32 cellular contexts compared by ENCODE assay signal in genomic region chr2:204292439-204292838, GRCh38.
"Had no signal": no experiment of that assay in that cellular context is flagged by ENCODE, and none has a peak within 500 bp of the region (broad histone marks: within the 10 kb centered on the region; RNA-seq: fewer than 3 reads in every experiment).

No MANE protein-coding gene starts in this region.

- H3K9me3 ChIP-seq: adrenal gland, body of pancreas, esophagus muscularis mucosa, gastrocnemius medialis, heart left ventricle had no signal

- H3K4me3 ChIP-seq: adrenal gland, body of pancreas, esophagus muscularis mucosa, gastrocnemius medialis, heart left ventricle had no signal

- H3K36me3 ChIP-seq: adrenal gland, esophagus muscularis mucosa, gastrocnemius medialis, heart left ventricle had no signal

- ATAC-seq: activated CD4-positive, alpha-beta T cell treated with anti-CD3 and anti-CD28 coated beads for 36 hours; activated CD8-positive, alpha-beta memory T cell treated with anti-CD3 and anti-CD28 coated beads, Interleukin-2, amount 10 ng/mL, durations not matched to agents 7 days and 5 days; activated CD8-positive, alpha-beta T cell treated with anti-CD3 and anti-CD28 coated beads, Interleukin-2, amount 10 ng/mL, durations not matched to agents 7 days and 5 days; activated naive CD8-positive, alpha-beta T cell treated with anti-CD3 and anti-CD28 coated beads, Interleukin-2, amount 50 U/mL, for 24 hours; body of pancreas; effector memory CD8-positive, alpha-beta T cell; foreskin keratinocyte; gastrocnemius medialis; heart left ventricle; T-helper 17 cell had no signal

- FAIRE-seq: colon had no signal

- H3K4me1 ChIP-seq: adrenal gland, body of pancreas, esophagus muscularis mucosa, foreskin keratinocyte, gastrocnemius medialis, heart left ventricle had no signal

- DNase-seq: activated CD4-positive, alpha-beta memory T cell treated with anti-CD3 and anti-CD28 coated beads for 36 hours; activated CD4-positive, alpha-beta T cell treated with anti-CD3 and anti-CD28 coated beads for 36 hours; activated CD4-positive, alpha-beta T cell treated with anti-CD3 and anti-CD28 coated beads, Interleukin-2, amount 10 ng/mL, durations not matched to agents 24 days and 14 days; activated CD4-positive, CD25-positive, alpha-beta regulatory T cell; activated CD4-positive, CD25-positive, alpha-beta regulatory T cell treated with anti-CD3 and anti-CD28 coated beads, Interleukin-2, amount 50 U/mL, for 72 hours; activated CD8-positive, alpha-beta memory T cell treated with anti-CD3 and anti-CD28 coated beads, Interleukin-2, amount 10 ng/mL, durations not matched to agents 7 days and 5 days; activated CD8-positive, alpha-beta memory T cell treated with anti-CD3 and anti-CD28 coated beads, Interleukin-2, amount 50 U/mL, for 4 hours; activated CD8-positive, alpha-beta T cell treated with anti-CD3 and anti-CD28 coated beads, Interleukin-2, amount 10 ng/mL, durations not matched to agents 7 days and 5 days; activated effector memory CD4-positive, alpha-beta T cell treated with anti-CD3 and anti-CD28 coated beads, Interleukin-2, amount 50 U/mL, for 16 hours; activated naive CD4-positive, alpha-beta T cell treated with anti-CD3 and anti-CD28 coated beads for 36 hours; activated naive CD8-positive, alpha-beta T cell treated with anti-CD3 and anti-CD28 coated beads for 36 hours; activated naive CD8-positive, alpha-beta T cell treated with anti-CD3 and anti-CD28 coated beads, Interleukin-2, amount 50 U/mL, for 24 hours; activated T-cell treated with anti-CD3 and anti-CD28 coated beads, Interleukin-2, amount 50 U/mL, for 1 hour; activated T-cell treated with anti-CD3 and anti-CD28 coated beads, Interleukin-2, amount 50 U/mL, for 48 hours; adrenal gland; amygdala; aorta; body of pancreas; caudate nucleus; cortex of kidney; dermis blood vessel endothelial cell; effector CD4-positive, alpha-beta T cell; effector memory CD8-positive, alpha-beta T cell; erythroblast; foreskin keratinocyte; gastrocnemius medialis; glutamatergic neuron; heart left ventricle; T-helper 17 cell; T1000 had no signal

- H3K27ac ChIP-seq: adrenal gland, body of pancreas, esophagus muscularis mucosa, foreskin keratinocyte, gastrocnemius medialis, heart left ventricle had no signal

- H3K27me3 ChIP-seq: body of pancreas, esophagus muscularis mucosa, gastrocnemius medialis, heart left ventricle had no signal
